Comparison of ENCODE assay signal across 11 cellular contexts in genomic region chr3:170809975-170810357, GRCh38.
DNase-seq lines count a peak whose midpoint lies in the region; ATAC-seq and TF ChIP-seq lines count a peak whose summit lies in the region.
"Had no signal": no experiment of that assay in that cellular context is flagged by ENCODE, and none has a peak within 500 bp of the region (broad histone marks: within the 10 kb centered on the region; RNA-seq: fewer than 3 reads in every experiment).

No MANE protein-coding gene starts in this region.

- POLR2A ChIA-PET in PC-9 (lab: Charles Lee; ENCODE audit: unreplicated experiment) = interaction anchor here (0.6 kb wide), 1 partner anchor 502 kb away, joined by 3 read pairs; no protein-coding TSS in a partner anchor

- peaks cover 22% of the 10 kb centered on the region for H3F3A ChIP-seq in PC-9 (ENCODE audit: insufficient read depth, low read depth)

- TF ChIP-seq CTCF in PC-9 (conservative IDR thresholded peaks at IDR 0.05) = no peak
- TF ChIP-seq CTCF in epithelial cell of esophagus (IDR thresholded peaks at IDR 0.05; ENCODE audit: insufficient read depth, low read depth, low read length, missing control alignments) = no peak
- TF ChIP-seq CTCF in lower lobe of right lung (IDR thresholded peaks at IDR 0.05) = no peak
- no peak for TF ChIP-seq CTCF in GM10266 (IDR thresholded peaks at IDR 0.05; ENCODE audit: control insufficient read depth, insufficient read depth, low read depth, missing control alignments)

- DNase-seq in GM03348 (ENCODE audit: low spot score) = peak; percentile 37
- DNase-seq in PC-9 = peak in 1 of 2 experiments; percentile 80
- peak; percentile 52 for DNase-seq in epithelial cell of esophagus (ENCODE audit: low read depth)
- DNase-seq in renal cortical epithelial cell (ENCODE audit: low read depth) = peak; percentile 87
- DNase-seq in lower lobe of right lung = no peak
- no peak for DNase-seq in GM10266 (ENCODE audit: extremely low spot score)
- DNase-seq in activated CD8-positive, alpha-beta memory T cell treated with anti-CD3 and anti-CD28 coated beads, Interleukin-2, amount 50 U/mL, for 48 hours = no peak
- DNase-seq: activated gamma-delta T cell treated with Interleukin-2 at 50 U/mL for 16 hours; naive thymus-derived CD4-positive, alpha-beta T cell; right cardiac atrium had no signal

- no peaks in the 10 kb centered on the region for H3K79me2 ChIP-seq in PC-9 (ENCODE audit: low read depth)

- peak overlapping the region; percentile 48 for H3K4me2 ChIP-seq in PC-9

- CTCF ChIA-PET in PC-9 (lab: Charles Lee) = interaction anchor here (0.6 to 5.4 kb wide), 10 partner anchors 71 to 628 kb away, joined by 3 to 97 read pairs (median 4); partner anchors contain the start of gene PHC3

- no peak overlapping the region; the same call in 1 of the 2 replicates for H3K4me3 ChIP-seq in PC-9
- H3K4me3 ChIP-seq in epithelial cell of esophagus (ENCODE audit: low read length) = no peak overlapping the region
- H3K4me3 ChIP-seq in lower lobe of right lung = no peak overlapping the region

- H4K20me1 ChIP-seq in PC-9 (ENCODE audit: insufficient read depth) = no peaks in the 10 kb centered on the region

- H3K27me3 ChIP-seq in PC-9 (ENCODE audit: insufficient read depth, low read depth) (no peaks in the 10 kb centered on the region), lower lobe of right lung (ENCODE audit: low read depth) (no peaks in the 10 kb centered on the region)

- BruUV-seq in PC-9 (replicated peaks; lab: Mats Ljungman, UMichigan) = no TSS peak

- 0 out of 2 replicates have a peak overlapping the region, but pooled peaks have one; percentile 5 for H3K27ac ChIP-seq in PC-9
- H3K27ac ChIP-seq in lower lobe of right lung = no peak overlapping the region

- H3K9me2 ChIP-seq in PC-9 (ENCODE audit: insufficient read depth) = no peaks in the 10 kb centered on the region

- ATAC-seq in lower lobe of right lung = no peak
- ATAC-seq in HG03460 (IDR thresholded peaks at IDR 0.05; ENCODE audit: unreplicated experiment) = no peak
- ATAC-seq: naive thymus-derived CD4-positive, alpha-beta T cell had no signal

- H3K36me3 ChIP-seq in PC-9 (ENCODE audit: low read depth) (no peaks in the 10 kb centered on the region), lower lobe of right lung (no peaks in the 10 kb centered on the region)

- peaks cover 45% of the 10 kb centered on the region for H3K4me1 ChIP-seq in PC-9 (replicated peaks; ENCODE audit: insufficient read depth)
- no peaks in the 10 kb centered on the region for H3K4me1 ChIP-seq in lower lobe of right lung

- H2AFZ ChIP-seq in PC-9 = no peak overlapping the region

- intact Hi-C loops in PC-9 (cut with micrococcal nuclease; ENCODE audit: unreplicated experiment) (loop anchor here (1.0 to 5.0 kb wide), 10 partner anchors 57 to 1045 kb away; partner anchors contain the start of gene TERC), lower lobe of right lung (cut with DNase I) (no loop called here)

- H3K9me3 ChIP-seq in PC-9 (ENCODE audit: insufficient read depth, low read depth) = no peaks in the 10 kb centered on the region
- no peaks in the 10 kb centered on the region for H3K9me3 ChIP-seq in lower lobe of right lung

Comparison
In these comparisons a context has a peak if more than half of its experiments do, and no peak if none do; other contexts are left out.
1. DNase-seq: peak in GM03348 (single experiment), epithelial cell of esophagus (single experiment) and renal cortical epithelial cell (single experiment); none in lower lobe of right lung (single experiment), GM10266 (single experiment) and activated CD8-positive, alpha-beta memory T cell treated with anti-CD3 and anti-CD28 coated beads, Interleukin-2, amount 50 U/mL, for 48 hours (single experiment).